Comparison of ENCODE assay signal across 27 cellular contexts in genomic region chr16:64626771-64627170, GRCh38.
DNase-seq lines count a peak whose midpoint lies in the region; ATAC-seq, FAIRE-seq and TF ChIP-seq lines count a peak whose summit lies in the region.
"Had no signal": no experiment of that assay in that cellular context is flagged by ENCODE, and none has a peak within 500 bp of the region (broad histone marks: within the 10 kb centered on the region; RNA-seq: fewer than 3 reads in every experiment).

No MANE protein-coding gene starts in this region.

- dilution Hi-C loops in IMR-90 (cut with HindIII; ENCODE audit: low sequenced_read_pairs, unreplicated experiment): no loop called here

- H3K4me2 ChIP-seq in IMR-90 (ENCODE audit: low read depth, low read length): no peak overlapping the region
- no peak overlapping the region for H3K4me2 ChIP-seq in neural progenitor cell

- H2AFZ ChIP-seq in IMR-90 (replicated peaks; ENCODE audit: low read length, poor library complexity): no peak overlapping the region
- no peak overlapping the region for H2AFZ ChIP-seq in neural progenitor cell (replicated peaks)

- no peak for TF ChIP-seq RAD21 in IMR-90 (IDR thresholded peaks at IDR 0.05; ENCODE audit: low read length)

- H3K27ac Mint-ChIP-seq in neural progenitor cell: peak overlapping the region; percentile 46
- H3K27ac Mint-ChIP-seq in activated T-cell treated with anti-CD3 and anti-CD28 coated beads, Interleukin-2, amount 50 U/mL, for 72 hours: no peak overlapping the region
- H3K27ac Mint-ChIP-seq: activated naive CD8-positive, alpha-beta T cell; activated T-helper 2 cell treated with anti-CD3 and anti-CD28 coated beads, Interferon-gamma antibody, Interleukin-2, Interleukin-4, amounts not matched to agents 10 μg/mL and 5 μg/mL and 100 μg/mL, durations not matched to agents 14 hours and 24 hours and 36 hours; CD8-positive, alpha-beta memory T cell; naive thymus-derived CD4-positive, alpha-beta T cell; stimulated activated naive CD8-positive, alpha-beta T cell treated with anti-CD3 and anti-CD28 coated beads, Interleukin-15, amount 100 ng/mL, for 72 hours had no signal

- FAIRE-seq in GM12892 (lab: Jason Lieb, UNC): no peak
- FAIRE-seq: GM12891, H54 had no signal

- DNase-seq in IMR-90 (peak; percentile 1), NCI-H446 (lab: John Stamatoyannopoulos, UW) (peak; percentile 69 to 88), astrocyte of the spinal cord (ENCODE audit: low read depth, low spot score) (peak; percentile 10), neural progenitor cell (ENCODE audit: low spot score) (no peak), GM12892 (ENCODE audit: insufficient read length) (no peak)
- no peak for DNase-seq in activated T-cell treated with anti-CD3 and anti-CD28 coated beads, Interleukin-2, amount 50 U/mL, for 72 hours
- DNase-seq: activated CD8-positive, alpha-beta memory T cell treated with anti-CD3 and anti-CD28 coated beads, Interleukin-2, amount 50 U/mL, for 4 hours; AML-193; brain microvascular endothelial cell; CD8-positive, alpha-beta memory T cell; cortex of kidney; DMS79; heart right ventricle; naive thymus-derived CD4-positive, alpha-beta T cell; NCI-H187; NCI-H345; retina; stimulated activated CD4-positive, alpha-beta T cell treated with anti-CD3 and anti-CD28 coated beads, Interleukin-4, amount 100 ng/mL, for 24 hours; stimulated activated naive CD8-positive, alpha-beta T cell treated with anti-CD3 and anti-CD28 coated beads, Interleukin-15, amount 100 ng/mL, for 72 hours; tibial artery had no signal

- no TSS peak for BruUV-seq in IMR-90 (replicated peaks; lab: Mats Ljungman, UMichigan)

- no peak overlapping the region for H4K5ac ChIP-seq in IMR-90 (ENCODE audit: low read depth, low read length)

- H3K27me3 Mint-ChIP-seq in neural progenitor cell (ENCODE audit: insufficient read depth, low read depth): peaks cover 2% of the 10 kb centered on the region
- H3K27me3 Mint-ChIP-seq in activated T-cell treated with anti-CD3 and anti-CD28 coated beads, Interleukin-2, amount 50 U/mL, for 72 hours (ENCODE audit: low read depth): no peaks in the 10 kb centered on the region
- H3K27me3 Mint-ChIP-seq: activated naive CD8-positive, alpha-beta T cell; CD8-positive, alpha-beta memory T cell; naive thymus-derived CD4-positive, alpha-beta T cell; stimulated activated naive CD8-positive, alpha-beta T cell treated with anti-CD3 and anti-CD28 coated beads, Interleukin-15, amount 100 ng/mL, for 72 hours had no signal

- H3K27ac ChIP-seq in IMR-90 (ENCODE audit: insufficient read depth, low read length) (no peak overlapping the region), neural progenitor cell (no peak overlapping the region)
- H3K27ac ChIP-seq: brain microvascular endothelial cell, heart right ventricle, HL-60, RWPE1, tibial artery had no signal

- H3K9ac ChIP-seq in IMR-90 (ENCODE audit: low read depth, low read length) (no peak overlapping the region), neural progenitor cell (no peak overlapping the region)

- no peak for ATAC-seq in IMR-90 (ENCODE audit: low read depth)
- no peak for ATAC-seq in activated T-cell treated with anti-CD3 and anti-CD28 coated beads, Interleukin-2, amount 50 U/mL, for 72 hours (replicated peaks in 1 of 2)
- ATAC-seq in HG03378 (IDR thresholded peaks at IDR 0.05; ENCODE audit: unreplicated experiment): no peak
- ATAC-seq: naive thymus-derived CD4-positive, alpha-beta T cell; stimulated activated naive CD8-positive, alpha-beta T cell treated with anti-CD3 and anti-CD28 coated beads, Interleukin-15, amount 100 ng/mL, for 72 hours had no signal

- H3K9me3 ChIP-seq in IMR-90 (ENCODE audit: control insufficient read depth, insufficient read depth, low read length) (no peaks in the 10 kb centered on the region), neural progenitor cell (ENCODE audit: low read depth) (no peaks in the 10 kb centered on the region)

- H3K4me1 Mint-ChIP-seq in neural progenitor cell: no peaks in the 10 kb centered on the region
- H3K4me1 Mint-ChIP-seq in activated T-cell treated with anti-CD3 and anti-CD28 coated beads, Interleukin-2, amount 50 U/mL, for 72 hours (ENCODE audit: low read depth): no peaks in the 10 kb centered on the region
- H3K4me1 Mint-ChIP-seq: CD8-positive, alpha-beta memory T cell; naive thymus-derived CD4-positive, alpha-beta T cell; stimulated activated naive CD8-positive, alpha-beta T cell treated with anti-CD3 and anti-CD28 coated beads, Interleukin-15, amount 100 ng/mL, for 72 hours had no signal

- H2BK20ac ChIP-seq in IMR-90 (ENCODE audit: low read depth, low read length): no peak overlapping the region

- no peak overlapping the region for H2BK5ac ChIP-seq in IMR-90 (ENCODE audit: low read depth, low read length, poor library complexity, severe bottlenecking)

- no peak overlapping the region for H3K56ac ChIP-seq in IMR-90 (ENCODE audit: extremely low read depth, insufficient read depth, low read length)

- H3K9me1 ChIP-seq in IMR-90 (ENCODE audit: insufficient read depth, low read length): no peaks in the 10 kb centered on the region

- no peak overlapping the region for H4K8ac ChIP-seq in IMR-90 (ENCODE audit: low read depth in 2 of 2, low read length in 2 of 2)

- H3K4me3 ChIP-seq in IMR-90 (ENCODE audit: insufficient read depth, low read depth, low read length): no peak overlapping the region
- no peak overlapping the region for H3K4me3 ChIP-seq in astrocyte of the spinal cord (ENCODE audit: low read depth, low read length)
- no peak overlapping the region for H3K4me3 ChIP-seq in neural progenitor cell
- H3K4me3 ChIP-seq: heart right ventricle, tibial artery had no signal

- H3K27me3 ChIP-seq in IMR-90 (ENCODE audit: control insufficient read depth, insufficient read depth, low read length) (no peaks in the 10 kb centered on the region), neural progenitor cell (no peaks in the 10 kb centered on the region)
- H3K27me3 ChIP-seq: brain microvascular endothelial cell, heart right ventricle, tibial artery had no signal

- H3K9me3 Mint-ChIP-seq in neural progenitor cell: no peaks in the 10 kb centered on the region
- peaks cover 7 to 16% of the 10 kb centered on the region in 2 donors for H3K9me3 Mint-ChIP-seq in activated T-cell treated with anti-CD3 and anti-CD28 coated beads, Interleukin-2, amount 50 U/mL, for 72 hours

- 100% methylated on average over 1 of the region's 2 CpGs; no CpG with 5 or more reads in 1 of the 2 experiments for WGBS in IMR-90 (ENCODE audit: extremely low coverage in 2 of 2, insufficient read length in 1 of 2), 2 experiments

- H2BK120ac ChIP-seq in IMR-90 (ENCODE audit: low read depth, low read length): no peak overlapping the region

- H3K36me3 Mint-ChIP-seq in neural progenitor cell: no peaks in the 10 kb centered on the region
- H3K36me3 Mint-ChIP-seq in activated T-cell treated with anti-CD3 and anti-CD28 coated beads, Interleukin-2, amount 50 U/mL, for 72 hours (ENCODE audit: insufficient read depth in 2 of 2): peaks cover 0 to 4% of the 10 kb centered on the region in 2 donors
- H3K36me3 Mint-ChIP-seq: CD8-positive, alpha-beta memory T cell; naive thymus-derived CD4-positive, alpha-beta T cell had no signal

- intact Hi-C loops in IMR-90 (cut with micrococcal nuclease): no loop called here

- H3K79me1 ChIP-seq in IMR-90 (ENCODE audit: low read depth in 1 of 2, low read length in 2 of 2): no peaks in the 10 kb centered on the region

- TF ChIP-seq POLR2A in IMR-90 (IDR thresholded peaks at IDR 0.05; ENCODE audit: low read depth, low read length) (no peak), GM12892 (IDR thresholded peaks at IDR 0.05; ENCODE audit: low read depth, low read length) (no peak)

- H2AK5ac ChIP-seq in IMR-90 (ENCODE audit: low read depth, low read length): no peak overlapping the region

- H3K4me3 Mint-ChIP-seq in neural progenitor cell: peak overlapping the region; percentile 50
- H3K4me3 Mint-ChIP-seq in activated T-cell treated with anti-CD3 and anti-CD28 coated beads, Interleukin-2, amount 50 U/mL, for 72 hours: no peak overlapping the region
- H3K4me3 Mint-ChIP-seq: activated naive CD8-positive, alpha-beta T cell; CD8-positive, alpha-beta memory T cell; naive thymus-derived CD4-positive, alpha-beta T cell; stimulated activated naive CD8-positive, alpha-beta T cell treated with anti-CD3 and anti-CD28 coated beads, Interleukin-15, amount 100 ng/mL, for 72 hours had no signal

- CTCF ChIA-PET in IMR-90 (lab: Yijun Ruan, JAX): no interaction called here

- no peak overlapping the region for H2BK15ac ChIP-seq in IMR-90 (ENCODE audit: low read depth, low read length)

- no peak overlapping the region for H3K23ac ChIP-seq in IMR-90 (ENCODE audit: low read depth, low read length)

- no peak overlapping the region for H3K18ac ChIP-seq in IMR-90 (ENCODE audit: low read depth, low read length)

- no peaks in the 10 kb centered on the region for H3K36me3 ChIP-seq in IMR-90 (ENCODE audit: control insufficient read depth, insufficient read depth, low read length)
- no peaks in the 10 kb centered on the region for H3K36me3 ChIP-seq in neural progenitor cell
- H3K36me3 ChIP-seq: brain microvascular endothelial cell, heart right ventricle, tibial artery had no signal

- in situ Hi-C loops in IMR-90 (cut with MboI; ENCODE audit: low sequenced_read_pairs) (no loop called here), astrocyte of the spinal cord (cut with HindIII; ENCODE audit: low sequenced_read_pairs) (no loop called here)

- no peak overlapping the region for H3K4ac ChIP-seq in IMR-90 (ENCODE audit: low read depth, low read length)

- POLR2A ChIA-PET in IMR-90 (lab: Charles Lee; ENCODE audit: unreplicated experiment): no interaction called here

- no peaks in the 10 kb centered on the region for H3F3A ChIP-seq in neural progenitor cell (ENCODE audit: low read depth)

- H3K14ac ChIP-seq in IMR-90 (replicated peaks; ENCODE audit: low read depth, low read length): no peak overlapping the region

- no peak overlapping the region for H2AK9ac ChIP-seq in IMR-90 (replicated peaks; ENCODE audit: low read depth, low read length, poor library complexity)

- H3K4me1 ChIP-seq in IMR-90 (ENCODE audit: control insufficient read depth, insufficient read depth, low read length): no peaks in the 10 kb centered on the region
- H3K4me1 ChIP-seq in neural progenitor cell: no peaks in the 10 kb centered on the region
- H3K4me1 ChIP-seq: heart right ventricle had no signal

- no peaks in the 10 kb centered on the region for H3K79me2 ChIP-seq in neural progenitor cell (ENCODE audit: low read depth)

- no peaks in the 10 kb centered on the region for H4K20me1 ChIP-seq in IMR-90 (ENCODE audit: insufficient read depth, low read length)
- no peaks in the 10 kb centered on the region for H4K20me1 ChIP-seq in neural progenitor cell (ENCODE audit: low read depth)

- H4K91ac ChIP-seq in IMR-90 (ENCODE audit: insufficient read depth, low read depth, low read length): no peak overlapping the region

- TF ChIP-seq CTCF in IMR-90 (conservative IDR thresholded peaks at IDR 0.05; ENCODE audit: low read depth, low read length) (no peak), astrocyte of the spinal cord (IDR thresholded peaks at IDR 0.05; ENCODE audit: low read depth, low read length) (no peak), neural progenitor cell (IDR thresholded peaks at IDR 0.05) (no peak)

TF ChIP-seq in IMR-90, 13 proteins besides CTCF, POLR2A, EP300 and RAD21 (continues in another document):
- no peak for TF ChIP-seq MAFK (IDR thresholded peaks at IDR 0.05; ENCODE audit: low read depth, low read length)
- TF ChIP-seq FOS (IDR thresholded peaks at IDR 0.05; ENCODE audit: low read depth, low read length): no peak
- no peak for TF ChIP-seq CHD1 (IDR thresholded peaks at IDR 0.05; ENCODE audit: low read depth, low read length)

Comparison
In these comparisons a context has a peak if more than half of its experiments do, and no peak if none do; other contexts are left out.
1. DNase-seq: peak in IMR-90 (single experiment), NCI-H446 (2 of 2) and astrocyte of the spinal cord (single experiment); none in neural progenitor cell (single experiment), activated T-cell treated with anti-CD3 and anti-CD28 coated beads, Interleukin-2, amount 50 U/mL, for 72 hours (0 of 2) and GM12892 (single experiment).